In genomic region chr11:68009391-68010000, GRCh38 we compare ENCODE assay signal across 8 cellular contexts. TPM values are rescaled to one million over a fixed set of nuclear protein-coding genes. Genes with fewer than 3 reads are reported as not detected.
DNase-seq lines count a peak whose midpoint lies in the region; ATAC-seq and TF ChIP-seq lines count a peak whose summit lies in the region.

No MANE protein-coding gene starts in this region.

- peak overlapping the region; percentile 67 for H3K4me3 ChIP-seq in BLaER1
- no peak overlapping the region for H3K4me3 ChIP-seq in LNCaP clone FGC (ENCODE audit: low read depth, low read length)
- H3K4me3 ChIP-seq in mucosa of descending colon = no peak overlapping the region

- H3K27ac ChIP-seq in BLaER1 = peak overlapping the region; percentile 96

- intact Hi-C loops in mucosa of descending colon (cut with DNase I, micrococcal nuclease) = no loop called here

- H3K9ac ChIP-seq in BLaER1 = peak overlapping the region; percentile 84

- H3K4me2 ChIP-seq in BLaER1 = peak overlapping the region; percentile 100

- H3K9me3 ChIP-seq in BLaER1 (no peaks in the 10 kb centered on the region), mucosa of descending colon (no peaks in the 10 kb centered on the region)

- H3K36me3 ChIP-seq in BLaER1 (0 out of 2 replicates have a peak, but pooled peaks cover 5% of the 10 kb centered on the region), mucosa of descending colon (ENCODE audit: low read depth) (no peaks in the 10 kb centered on the region)

- H3K27me3 ChIP-seq in BLaER1 = no peaks in the 10 kb centered on the region

- H3K4me1 ChIP-seq in BLaER1 (peaks cover 100% of the 10 kb centered on the region), mucosa of descending colon (ENCODE audit: low read depth) (peaks cover 45% of the 10 kb centered on the region)

- TF ChIP-seq CTCF in LNCaP clone FGC (IDR thresholded peaks at IDR 0.05; ENCODE audit: control insufficient read depth, extremely low read depth, insufficient read depth) = peak; percentile 34; the same call in 1 of the 2 replicates
- TF ChIP-seq CTCF in mucosa of descending colon (IDR thresholded peaks at IDR 0.05) = no peak

- no peak for DNase-seq in LNCaP clone FGC (ENCODE audit: low read depth)
- peak; percentile 64 for DNase-seq in astrocyte of the hippocampus (ENCODE audit: low read depth, low spot score)
- peak in 2 of 3 donors; percentile 44 to 51 for DNase-seq in mucosa of descending colon
- no peak for DNase-seq in GM03348 (ENCODE audit: low spot score)
- DNase-seq in activated T-cell treated with anti-CD3 and anti-CD28 coated beads, Interleukin-2, amount 50 U/mL, for 1 hour = no peak
- DNase-seq in mesenteric fat pad (ENCODE audit: low spot score) = no peak

- ATAC-seq in mucosa of descending colon (no peak), HG03439 (IDR thresholded peaks at IDR 0.05; ENCODE audit: unreplicated experiment) (no peak)

- H4K20me1 ChIP-seq in BLaER1 = no peaks in the 10 kb centered on the region

RNA-seq across cellular contexts. Expression of gene ALDH3B1, which starts 0.6 kb away (rescaled TPM):
- 10 to 100 TPM in 2 of 3 donors, 1 to 10 TPM in 1; 8.6 to 18.9 (median 11.5) TPM for total RNA-seq in mucosa of descending colon
- total RNA-seq in mesenteric fat pad = 14.6 TPM

RNA-seq across cellular contexts. Expression of gene UNC93B1, which starts 5.6 kb away (rescaled TPM):
- total RNA-seq in mucosa of descending colon (10 to 100 TPM; 30.1 to 47.5 (median 46.8) TPM), mesenteric fat pad (42.0 TPM)

RNA-seq across cellular contexts. Expression of gene NDUFS8, which starts 21.0 kb away (rescaled TPM):
- 100 to 1,000 TPM; 148 to 165 (median 162) TPM for total RNA-seq in mucosa of descending colon
- total RNA-seq in mesenteric fat pad = 134 TPM

RNA-seq across cellular contexts. Expression of gene TCIRG1, which starts 29.3 kb away (rescaled TPM):
- 100 to 1,000 TPM; 155 to 189 (median 166) TPM for total RNA-seq in mucosa of descending colon
- total RNA-seq in mesenteric fat pad = 112 TPM

Comparison
In these comparisons a context has a peak if more than half of its experiments do, and no peak if none do; other contexts are left out.
1. DNase-seq: peak in astrocyte of the hippocampus (single experiment) and mucosa of descending colon (2 of 3); none in LNCaP clone FGC (single experiment), GM03348 (single experiment), activated T-cell treated with anti-CD3 and anti-CD28 coated beads, Interleukin-2, amount 50 U/mL, for 1 hour (single experiment) and mesenteric fat pad (single experiment).